In the genomic region with DNA sequence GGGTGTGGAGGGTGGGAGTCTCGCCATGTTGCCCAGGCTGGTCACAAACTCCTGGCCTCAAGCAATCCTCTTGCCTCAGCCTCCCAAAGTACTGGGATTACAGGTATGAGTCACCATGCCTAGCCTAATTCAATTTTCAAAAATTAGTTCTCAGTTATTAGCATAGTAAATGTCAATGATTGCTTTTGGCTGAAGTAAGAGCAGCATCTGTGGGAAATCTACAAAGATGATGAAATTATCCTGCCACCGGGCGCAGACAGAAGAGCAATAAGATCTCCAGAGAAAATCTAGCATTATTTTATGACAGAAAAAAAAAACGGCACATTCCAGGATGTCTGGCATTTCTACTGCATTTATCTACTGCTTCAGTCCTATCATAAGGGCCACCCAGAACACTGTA, we compare ENCODE assay signal across 27 cellular contexts.
"Had no signal": no experiment of that assay in that cellular context is flagged by ENCODE, and none has a peak within 500 bp of the region (broad histone marks: within the 10 kb centered on the region; RNA-seq: fewer than 3 reads in every experiment).

No MANE protein-coding gene starts in this region.

- H3K4me1 ChIP-seq: adrenal gland, body of pancreas had no signal

- ATAC-seq: activated CD8-positive, alpha-beta T cell treated with anti-CD3 and anti-CD28 coated beads for 36 hours; activated naive CD4-positive, alpha-beta T cell treated with anti-CD3 and anti-CD28 coated beads, Interleukin-2, amount 50 U/mL, for 72 hours; activated T-cell treated with anti-CD3 and anti-CD28 coated beads, Interleukin-2, amount 50 U/mL, for 4 hours; body of pancreas; Panc1 had no signal

- H3K27me3 ChIP-seq: adrenal gland, body of pancreas, SJSA1 had no signal

- H3K36me3 ChIP-seq: adrenal gland, SJSA1, WERI-Rb-1 had no signal

- H3K4me3 ChIP-seq: adrenal gland, body of pancreas, SJSA1 had no signal

- H3K27ac ChIP-seq: adrenal gland, body of pancreas, SJSA1, WERI-Rb-1 had no signal

- H3K9me3 ChIP-seq: adrenal gland, body of pancreas, SJSA1 had no signal

- DNase-seq: activated CD4-positive, alpha-beta T cell treated with anti-CD3 and anti-CD28 coated beads for 1 hour; activated CD4-positive, alpha-beta T cell treated with anti-CD3 and anti-CD28 coated beads for 48 hours; activated CD4-positive, alpha-beta T cell treated with anti-CD3 and anti-CD28 coated beads, Interleukin-2, amount 50 U/mL, for 4 hours; activated CD4-positive, CD25-positive, alpha-beta regulatory T cell; activated CD8-positive, alpha-beta T cell treated with anti-CD3 and anti-CD28 coated beads for 36 hours; activated gamma-delta T cell treated with Interleukin-2 at 50 U/mL for 16 hours; activated naive CD4-positive, alpha-beta T cell treated with anti-CD3 and anti-CD28 coated beads for 36 hours; activated T-cell treated with anti-CD3 and anti-CD28 coated beads, Interleukin-2, amount 50 U/mL, for 4 hours; adrenal gland; body of pancreas; central memory CD4-positive, alpha-beta T cell; MM.1S; MV-4-11; NCI-H1092; NCI-H1436 treated with DMSO at 0.1 percent for 48 hours; NCI-H1694 treated with DMSO at 0.1 percent for 48 hours; NCI-H2029; NCI-H2171; SHP77 treated with DMSO at 0.1 percent for 48 hours; SW 1271; T-helper 1 cell; T-helper 2 cell; T-helper 9 cell; WERI-Rb-1 had no signal
